8 cellular contexts compared by ENCODE assay signal in genomic region chr11:118572075-118572913, GRCh38. TPM values are rescaled to one million over a fixed set of nuclear protein-coding genes. Genes with fewer than 3 reads are reported as not detected.
A peak's percentile ranks its signal among the peaks of the same experiment; 100 is the strongest.
DNase-seq lines count a peak whose midpoint lies in the region; ATAC-seq and TF ChIP-seq lines count a peak whose summit lies in the region.

ARCN1 (plus strand) TSS chr11:118572409; CDS start chr11:118572548, 139 bp downstream.

- H3K79me2 ChIP-seq in GM23248 (ENCODE audit: insufficient read depth) = peaks cover 67% of the 10 kb centered on the region
- H3K79me2 ChIP-seq in MM.1S (ENCODE audit: low read length) = peaks cover 51% of the 10 kb centered on the region

- H2AFZ ChIP-seq in GM23248 (peak within 1 kb of the TSS; percentile 88), MM.1S (ENCODE audit: low read length) (peak within 1 kb of the TSS; percentile 92)

- peak within 1 kb of the TSS; percentile 95 for H3K4me3 ChIP-seq in GM23248
- H3K4me3 ChIP-seq in MM.1S (ENCODE audit: low read length) = peak within 1 kb of the TSS; percentile 100

- H3K4me1 ChIP-seq in GM23248 (ENCODE audit: insufficient read depth) (peaks cover 36% of the 10 kb centered on the region), MM.1S (ENCODE audit: low read length) (peaks cover 10% of the 10 kb centered on the region; the same call in 1 of the 2 replicates)

- H3K27ac ChIP-seq in GM23248 (peak within 1 kb of the TSS; percentile 100), MM.1S (ENCODE audit: low read length) (peak within 1 kb of the TSS; percentile 78), temporal lobe (ENCODE audit: low read depth, low read length) (peak within 1 kb of the TSS; percentile 88)

- no peaks in the 10 kb centered on the region for H3K9me3 Mint-ChIP-seq in activated naive CD4-positive, alpha-beta T cell treated with anti-CD3 and anti-CD28 coated beads, Interleukin-2, amount 50 U/mL, for 72 hours

- H3K9me2 ChIP-seq in GM23248 (ENCODE audit: insufficient read depth) = no peaks in the 10 kb centered on the region
- H3K9me2 ChIP-seq in MM.1S (replicated peaks; ENCODE audit: insufficient read depth, low read length) = no peaks in the 10 kb centered on the region

- H3K9ac ChIP-seq in GM23248 (peak within 1 kb of the TSS; percentile 100), MM.1S (ENCODE audit: low read length) (peak within 1 kb of the TSS; percentile 99)

- WGBS in GM23248 (ENCODE audit: low coverage in 1 of 2, low lambda C conversion rate in 2 of 2, missing lambda C conversion rate in 2 of 2), 2 experiments = 1 to 2% methylated on average over 43 to 51 of the region's 52 CpGs

- H4K20me1 ChIP-seq in GM23248 (ENCODE audit: insufficient read depth) (peaks cover 30% of the 10 kb centered on the region; the same call in 1 of the 2 replicates), MM.1S (ENCODE audit: insufficient read depth, low read length) (peaks cover 30% of the 10 kb centered on the region)

- H3K27me3 ChIP-seq in GM23248 (replicated peaks; ENCODE audit: insufficient read depth) = no peaks in the 10 kb centered on the region
- H3K27me3 ChIP-seq in MM.1S (replicated peaks; ENCODE audit: insufficient read depth, low read length) = no peaks in the 10 kb centered on the region

- TF ChIP-seq CTCF in MM.1S (IDR thresholded peaks at IDR 0.05; ENCODE audit: low read length) (no peak), omental fat pad (IDR thresholded peaks at IDR 0.05) (no peak)

- H3K36me3 Mint-ChIP-seq in activated naive CD4-positive, alpha-beta T cell treated with anti-CD3 and anti-CD28 coated beads, Interleukin-2, amount 50 U/mL, for 72 hours = peaks cover 7 to 14% of the 10 kb centered on the region in 2 donors

- peak; percentile 75 to 86 for ATAC-seq in activated naive CD4-positive, alpha-beta T cell treated with anti-CD3 and anti-CD28 coated beads, Interleukin-2, amount 50 U/mL, for 72 hours
- peak; percentile 75 for ATAC-seq in omental fat pad (ENCODE audit: low FRiP score)

- H3K4me2 ChIP-seq in GM23248 (ENCODE audit: unreplicated experiment) (peak within 1 kb of the TSS; percentile 92), MM.1S (ENCODE audit: low read depth, low read length) (peak within 1 kb of the TSS; percentile 91)

- peak within 1 kb of the TSS; percentile 87 to 96 for H3K27ac Mint-ChIP-seq in activated naive CD4-positive, alpha-beta T cell treated with anti-CD3 and anti-CD28 coated beads, Interleukin-2, amount 50 U/mL, for 72 hours

- in situ Hi-C loops in GM23248 (cut with MboI) = no loop called here

- peak; percentile 63 for DNase-seq in DMS53 treated with DMSO at 0.1 percent for 48 hours (lab: John Stamatoyannopoulos, UW; ENCODE audit: unreplicated experiment)
- DNase-seq in GM23248 = peak; percentile 91
- peak; percentile 77 for DNase-seq in MM.1S
- DNase-seq in SKM-1 treated with dmso at 0.1 percent for 144 hours (lab: John Stamatoyannopoulos, UW; ENCODE audit: unreplicated experiment) = peak; percentile 73
- peak; percentile 73 to 83 for DNase-seq in activated naive CD4-positive, alpha-beta T cell treated with anti-CD3 and anti-CD28 coated beads, Interleukin-2, amount 50 U/mL, for 72 hours (ENCODE audit: low spot score in 2 of 2)
- peak; percentile 78 for DNase-seq in glomerular visceral epithelial cell (ENCODE audit: extremely low spot score)
- DNase-seq in omental fat pad (ENCODE audit: low spot score) = no peak

- H3K9me3 ChIP-seq in GM23248 (ENCODE audit: low read depth) (no peaks in the 10 kb centered on the region), MM.1S (replicated peaks; ENCODE audit: insufficient read depth, low read length) (no peaks in the 10 kb centered on the region)

- peaks cover 31% of the 10 kb centered on the region for H3F3A ChIP-seq in GM23248 (ENCODE audit: insufficient read depth)
- H3F3A ChIP-seq in MM.1S (ENCODE audit: insufficient read depth, low read length) = peaks cover 12% of the 10 kb centered on the region; the same call in 1 of the 2 replicates

- H3K36me3 ChIP-seq in GM23248 (ENCODE audit: low read depth) (no peaks in the 10 kb centered on the region), MM.1S (replicated peaks; ENCODE audit: insufficient read depth, low read length) (no peaks in the 10 kb centered on the region)

RNA-seq across cellular contexts. Expression of gene ARCN1, which starts in this region (rescaled TPM):
- 187 and 191 TPM in 2 replicates for total RNA-seq in GM23248 (2014; rRNA removed; shearing (Covaris generic))
- polyA plus RNA-seq in GM23248 (2016; fragmentation: Nextera tagmentation; extraction: Ambion mirVana) = 188 and 190 TPM in 2 replicates
- total RNA-seq in activated naive CD4-positive, alpha-beta T cell treated with anti-CD3 and anti-CD28 coated beads, Interleukin-2, amount 50 U/mL, for 72 hours = 100 to 1,000 TPM; 134 to 180 TPM
- total RNA-seq in omental fat pad = 100 to 1,000 TPM in 3 of 4 donors, 10 to 100 TPM in 1; 89.7 to 135 (median 117) TPM
- 67.9 TPM for total RNA-seq in temporal lobe
